23 cellular contexts compared by ENCODE assay signal in the genomic region with DNA sequence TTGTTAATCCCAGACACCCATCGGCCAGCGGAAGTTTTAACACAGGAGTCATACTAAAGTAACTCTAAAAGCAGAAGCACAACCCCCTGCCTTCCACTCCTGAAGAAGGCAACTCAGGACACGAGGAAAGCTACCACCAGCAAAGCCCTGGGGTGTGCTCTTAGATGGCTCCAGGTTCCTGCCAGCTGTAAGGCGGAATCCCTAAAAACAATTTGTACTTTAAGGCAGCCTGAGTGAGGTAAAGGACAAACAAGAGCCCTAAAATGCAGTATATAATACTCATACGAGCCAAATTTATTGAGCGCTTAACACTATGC. TPM values are rescaled to one million over a fixed set of nuclear protein-coding genes. Genes with fewer than 3 reads are reported as not detected.
DNase-seq lines count a peak whose midpoint lies in the region; ATAC-seq and TF ChIP-seq lines count a peak whose summit lies in the region.
"Had no signal": no experiment of that assay in that cellular context is flagged by ENCODE, and none has a peak within 500 bp of the region (broad histone marks: within the 10 kb centered on the region; RNA-seq: fewer than 3 reads in every experiment).

No MANE protein-coding gene starts in this region.

- H3K4me3 ChIP-seq in left ventricle myocardium inferior (no peak overlapping the region), brain microvascular endothelial cell (ENCODE audit: low read depth, low read length) (no peak overlapping the region)
- H3K4me3 ChIP-seq: SJSA1 had no signal

- CTCF ChIA-PET in WTC11 (lab: Charles Lee) = interaction anchor here (0.6 to 2.8 kb wide), 11 partner anchors 8 to 138 kb away, joined by 3 to 18 read pairs (median 6); a partner anchor contains a TSS

- peaks cover 30% of the 10 kb centered on the region for H3K4me1 Mint-ChIP-seq in nephron progenitor cell
- peaks cover 28% of the 10 kb centered on the region for H3K4me1 Mint-ChIP-seq in WTC11

- no peak for ATAC-seq in Right ventricle myocardium inferior
- no peak for ATAC-seq in HG03139 (IDR thresholded peaks at IDR 0.05; ENCODE audit: unreplicated experiment)
- no peak for ATAC-seq in WTC11
- ATAC-seq in GM21390 (IDR thresholded peaks at IDR 0.05; ENCODE audit: unreplicated experiment) = no peak
- ATAC-seq: HCT116, PC-3, T-cell had no signal

- H3K4me1 ChIP-seq in left ventricle myocardium inferior = peaks cover 68% of the 10 kb centered on the region
- H3K4me1 ChIP-seq: SJSA1 had no signal

- H3K9me3 Mint-ChIP-seq in nephron progenitor cell = no peaks in the 10 kb centered on the region
- H3K9me3 Mint-ChIP-seq in WTC11 = no peaks in the 10 kb centered on the region
- H3K9me3 Mint-ChIP-seq: CD4-positive, alpha-beta memory T cell; T-cell had no signal

- peaks cover 4% of the 10 kb centered on the region for H3K27me3 Mint-ChIP-seq in nephron progenitor cell (ENCODE audit: low read depth, poor library complexity)
- no peaks in the 10 kb centered on the region for H3K27me3 Mint-ChIP-seq in WTC11 (ENCODE audit: low read depth)
- H3K27me3 Mint-ChIP-seq: CD4-positive, alpha-beta memory T cell; T-cell had no signal

- intact Hi-C loops in left ventricle myocardium inferior (cut with micrococcal nuclease) = no loop called here
- intact Hi-C loops in Right ventricle myocardium inferior (cut with DNase I) = no loop called here

- H3K36me3 ChIP-seq in left ventricle myocardium inferior (no peaks in the 10 kb centered on the region), KOPT-K1 (ENCODE audit: insufficient read depth, low read length) (no peaks in the 10 kb centered on the region), brain microvascular endothelial cell (replicated peaks) (no peaks in the 10 kb centered on the region)
- H3K36me3 ChIP-seq: SJSA1 had no signal

- H3K27ac ChIP-seq in left ventricle myocardium inferior (replicated peaks) (peak overlapping the region; percentile 7), KOPT-K1 (ENCODE audit: low read depth, low read length, poor library complexity, severe bottlenecking) (peak overlapping the region; percentile 4), brain microvascular endothelial cell (no peak overlapping the region)
- H3K27ac ChIP-seq: SJSA1 had no signal

- POLR2A ChIA-PET in WTC11 (lab: Charles Lee) = interaction anchor here (0.8 kb wide), 1 partner anchor 37 kb away, joined by 3 read pairs; no protein-coding TSS in a partner anchor

- no peaks in the 10 kb centered on the region for H3K9me3 ChIP-seq in left ventricle myocardium inferior (replicated peaks)
- H3K9me3 ChIP-seq in KOPT-K1 (ENCODE audit: insufficient read depth, low read length, poor library complexity, severe bottlenecking) = no peaks in the 10 kb centered on the region
- H3K9me3 ChIP-seq: SJSA1 had no signal

- DNase-seq in left ventricle myocardium inferior (no peak), Right ventricle myocardium inferior (ENCODE audit: missing footprints) (no peak), nephron progenitor cell (no peak), brain microvascular endothelial cell (no peak), WTC11 (ENCODE audit: low spot score) (no peak)
- DNase-seq: CD4-positive, alpha-beta memory T cell; COR-L47; IMR-90; KG1; NCI-H1048; NCI-H1417; NCI-H1694; NCI-H2029 treated with DMSO at 0.1 percent for 48 hours; NCI-H345; NCI-H510A treated with DMSO at 0.1 percent for 48 hours; NK-92 treated with Interleukin-12 subunit alpha and Interleukin-12 subunit beta, amount 100 ng/mL, for 24 hours; PC-3; T-cell had no signal

- H3K36me3 Mint-ChIP-seq in nephron progenitor cell (ENCODE audit: low read depth) (no peaks in the 10 kb centered on the region), WTC11 (no peaks in the 10 kb centered on the region)
- H3K36me3 Mint-ChIP-seq: CD4-positive, alpha-beta memory T cell; T-cell had no signal

- TF ChIP-seq CTCF in left ventricle myocardium inferior (IDR thresholded peaks at IDR 0.05; ENCODE audit: borderline replicate concordance) (no peak), nephron progenitor cell (IDR thresholded peaks at IDR 0.05) (no peak), brain microvascular endothelial cell (IDR thresholded peaks at IDR 0.05; ENCODE audit: low read depth, low read length, missing control alignments) (no peak), WTC11 (IDR thresholded peaks at IDR 0.05) (no peak)

- no peaks in the 10 kb centered on the region for H3K27me3 ChIP-seq in left ventricle myocardium inferior (ENCODE audit: low read depth)
- H3K27me3 ChIP-seq in brain microvascular endothelial cell (replicated peaks) = no peaks in the 10 kb centered on the region
- H3K27me3 ChIP-seq: SJSA1 had no signal

- peak overlapping the region; percentile 61 for H3K27ac Mint-ChIP-seq in nephron progenitor cell
- H3K27ac Mint-ChIP-seq in WTC11 = no peak overlapping the region
- H3K27ac Mint-ChIP-seq: T-cell had no signal

- in situ Hi-C loops in brain microvascular endothelial cell (cut with HindIII; ENCODE audit: low pct_ligation_motif_present, low sequenced_read_pairs) = no loop called here

- no peak overlapping the region for H3K4me3 Mint-ChIP-seq in nephron progenitor cell
- no peak overlapping the region for H3K4me3 Mint-ChIP-seq in WTC11
- H3K4me3 Mint-ChIP-seq: CD4-positive, alpha-beta memory T cell; T-cell had no signal

TF ChIP-seq in WTC11, 78 proteins besides CTCF, POLR2A, EP300 and RAD21:
- TF ChIP-seq ESRRA (CRISPR knock-in tag; IDR thresholded peaks at IDR 0.05; ENCODE audit: borderline replicate concordance) (no peak), CREB1 (CRISPR knock-in tag; IDR thresholded peaks at IDR 0.05) (no peak), MYBL2 (CRISPR knock-in tag; IDR thresholded peaks at IDR 0.05) (no peak), SOX15 (CRISPR knock-in tag; IDR thresholded peaks at IDR 0.05) (no peak), TCF7 (CRISPR knock-in tag; IDR thresholded peaks at IDR 0.05; ENCODE audit: low read depth) (no peak)
- TF ChIP-seq, protein P1, sequence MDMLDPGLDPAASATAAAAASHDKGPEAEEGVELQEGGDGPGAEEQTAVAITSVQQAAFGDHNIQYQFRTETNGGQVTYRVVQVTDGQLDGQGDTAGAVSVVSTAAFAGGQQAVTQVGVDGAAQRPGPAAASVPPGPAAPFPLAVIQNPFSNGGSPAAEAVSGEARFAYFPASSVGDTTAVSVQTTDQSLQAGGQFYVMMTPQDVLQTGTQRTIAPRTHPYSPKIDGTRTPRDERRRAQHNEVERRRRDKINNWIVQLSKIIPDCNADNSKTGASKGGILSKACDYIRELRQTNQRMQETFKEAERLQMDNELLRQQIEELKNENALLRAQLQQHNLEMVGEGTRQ (CRISPR knock-in tag; IDR thresholded peaks at IDR 0.05) = no peak
- TF ChIP-seq, protein P2, sequence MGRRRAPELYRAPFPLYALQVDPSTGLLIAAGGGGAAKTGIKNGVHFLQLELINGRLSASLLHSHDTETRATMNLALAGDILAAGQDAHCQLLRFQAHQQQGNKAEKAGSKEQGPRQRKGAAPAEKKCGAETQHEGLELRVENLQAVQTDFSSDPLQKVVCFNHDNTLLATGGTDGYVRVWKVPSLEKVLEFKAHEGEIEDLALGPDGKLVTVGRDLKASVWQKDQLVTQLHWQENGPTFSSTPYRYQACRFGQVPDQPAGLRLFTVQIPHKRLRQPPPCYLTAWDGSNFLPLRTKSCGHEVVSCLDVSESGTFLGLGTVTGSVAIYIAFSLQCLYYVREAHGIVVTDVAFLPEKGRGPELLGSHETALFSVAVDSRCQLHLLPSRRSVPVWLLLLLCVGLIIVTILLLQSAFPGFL (CRISPR knock-in tag; IDR thresholded peaks at IDR 0.05; ENCODE audit: borderline replicate concordance) = no peak

RNA-seq across cellular contexts. Expression of a gene that starts 8.7 kb away (rescaled TPM):
- 34.4 TPM for total RNA-seq in left ventricle myocardium inferior
- 27.9 TPM for total RNA-seq in Right ventricle myocardium inferior
- total RNA-seq in WTC11 (2021) = 26.0 to 27.0 TPM (median 26.3 TPM) in 3 replicates

RNA-seq across cellular contexts. Expression of a gene that starts 36.4 kb away (rescaled TPM):
- total RNA-seq in left ventricle myocardium inferior (4.8 TPM), Right ventricle myocardium inferior (4.4 TPM), WTC11 (2021) (26.0 to 27.0 TPM (median 26.9 TPM) in 3 replicates)
